ENCODE assay signal across 9 cellular contexts in the genomic region with DNA sequence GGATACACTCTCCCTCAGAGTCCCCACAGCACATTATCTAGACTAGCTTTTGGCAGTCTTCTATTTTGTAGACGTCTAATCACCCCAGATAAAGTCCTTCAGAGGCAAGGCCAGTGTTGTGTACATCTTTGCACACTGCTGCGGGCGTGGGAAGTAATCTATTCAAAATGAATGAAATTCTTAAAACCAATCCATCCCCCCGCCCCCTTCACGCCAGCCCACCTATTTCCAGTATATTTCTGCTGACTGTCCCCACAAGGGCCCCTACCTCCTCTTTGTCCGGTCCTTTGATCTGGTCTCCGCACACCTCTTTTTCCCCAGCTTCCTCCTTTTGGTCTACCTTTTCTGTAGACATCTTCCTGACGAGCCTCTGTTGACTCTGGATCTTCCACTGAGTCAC. TPM values are rescaled to one million over a fixed set of nuclear protein-coding genes. Genes with fewer than 3 reads are reported as not detected.
DNase-seq lines count a peak whose midpoint lies in the region; ATAC-seq and TF ChIP-seq lines count a peak whose summit lies in the region.
"Had no signal": no experiment of that assay in that cellular context is flagged by ENCODE, and none has a peak within 500 bp of the region (broad histone marks: within the 10 kb centered on the region; RNA-seq: fewer than 3 reads in every experiment).

No MANE protein-coding gene starts in this region.

- H3K27me3 ChIP-seq in right atrium auricular region (no peaks in the 10 kb centered on the region), muscle layer of duodenum (ENCODE audit: low read depth, low read length) (no peaks in the 10 kb centered on the region), vagina (no peaks in the 10 kb centered on the region)
- H3K27me3 ChIP-seq: SJSA1 had no signal

- no peak for ATAC-seq in left cardiac atrium

- H3K4me1 ChIP-seq in right atrium auricular region (peaks cover 0 to 38% of the 10 kb centered on the region in 2 donors), muscle layer of duodenum (ENCODE audit: control insufficient read depth in 1 of 2, insufficient read depth in 2 of 2, low read length in 2 of 2) (peaks cover 23 to 44% of the 10 kb centered on the region in 2 donors), vagina (peaks cover 45% of the 10 kb centered on the region)

- intact Hi-C loops in left cardiac atrium (cut with DNase I) = no loop called here
- intact Hi-C loops in vagina (cut with DNase I) = loop anchor here (10.0 kb wide), 1 partner anchor 312 kb away; no protein-coding TSS in a partner anchor

- TF ChIP-seq CTCF in right atrium auricular region (IDR thresholded peaks at IDR 0.05) (no peak), choroid plexus epithelial cell (conservative IDR thresholded peaks at IDR 0.05; ENCODE audit: low read depth, low read length) (no peak), vagina (IDR thresholded peaks at IDR 0.05) (no peak)

- DNase-seq in right atrium auricular region (ENCODE audit: low spot score) (no peak), left cardiac atrium (no peak), choroid plexus epithelial cell (ENCODE audit: low read depth) (no peak), vagina (ENCODE audit: extremely low spot score in 2 of 2) (no peak), NCI-H82 treated with DMSO at 0.1 percent for 48 hours (lab: John Stamatoyannopoulos, UW; ENCODE audit: unreplicated experiment) (no peak), hippocampal formation (lab: John Stamatoyannopoulos, UW) (no peak), NCI-H187 treated with DMSO at 0.1 percent for 48 hours (lab: John Stamatoyannopoulos, UW) (no peak)

- H3K4me3 ChIP-seq in right atrium auricular region = peak overlapping the region; percentile 69 to 84
- peak overlapping the region; percentile 82 for H3K4me3 ChIP-seq in choroid plexus epithelial cell (ENCODE audit: low read depth, low read length)
- peak overlapping the region; percentile 79 to 91 for H3K4me3 ChIP-seq in muscle layer of duodenum (ENCODE audit: low read depth in 1 of 2, low read length in 2 of 2)
- peak overlapping the region; percentile 55 to 62 for H3K4me3 ChIP-seq in vagina

- H3K9me3 ChIP-seq in right atrium auricular region (no peaks in the 10 kb centered on the region), muscle layer of duodenum (ENCODE audit: control insufficient read depth in 1 of 2, low read length in 2 of 2) (no peaks in the 10 kb centered on the region), vagina (no peaks in the 10 kb centered on the region)
- H3K9me3 ChIP-seq: SJSA1 had no signal

- no peak for TF ChIP-seq POLR2A in vagina (IDR thresholded peaks at IDR 0.05)

- H3K27ac ChIP-seq in right atrium auricular region = peak overlapping the region; percentile 68 to 96
- peak overlapping the region; percentile 67 for H3K27ac ChIP-seq in muscle layer of duodenum (ENCODE audit: low read length)
- peak overlapping the region; percentile 85 for H3K27ac ChIP-seq in vagina
- H3K27ac ChIP-seq: SJSA1 had no signal

- H3K36me3 ChIP-seq in right atrium auricular region = peaks cover 14% of the 10 kb centered on the region
- peaks cover 0 to 11% of the 10 kb centered on the region in 2 donors for H3K36me3 ChIP-seq in muscle layer of duodenum (ENCODE audit: control insufficient read depth in 1 of 2, insufficient read depth in 2 of 2, low read length in 2 of 2)
- peaks cover 0 to 9% of the 10 kb centered on the region in 2 donors for H3K36me3 ChIP-seq in vagina

RNA-seq across cellular contexts. Expression of gene BSCL2, which starts 0.4 kb away (rescaled TPM):
- total RNA-seq in right atrium auricular region (10 to 100 TPM; 18.6 to 23.0 TPM), left cardiac atrium (10 to 100 TPM; 16.8 to 26.7 TPM), vagina (74.9 TPM)

RNA-seq across cellular contexts. Expression of gene GNG3, which starts 0.6 kb away (rescaled TPM):
- total RNA-seq in right atrium auricular region (not detected), left cardiac atrium (not detected), vagina (2.5 TPM)
- total RNA-seq: SJSA1 had no signal

RNA-seq across cellular contexts. Expression of gene LRRN4CL, which starts 17.5 kb away (rescaled TPM):
- total RNA-seq in right atrium auricular region (1 to 10 TPM; 1.5 to 3.0 TPM), left cardiac atrium (1 to 10 TPM; 6.1 to 7.3 TPM), vagina (45.2 TPM)

RNA-seq across cellular contexts. Expression of gene HNRNPUL2, which starts 20.4 kb away (rescaled TPM):
- total RNA-seq in right atrium auricular region = 10 to 100 TPM; 12.2 to 15.6 TPM
- total RNA-seq in left cardiac atrium = 10 to 100 TPM; 31.0 to 36.2 TPM
- 30.7 TPM for total RNA-seq in vagina

RNA-seq across cellular contexts. Expression of gene TTC9C, which starts 21.4 kb away (rescaled TPM):
- total RNA-seq in right atrium auricular region (10 to 100 TPM in 1 of 2 donors, 1 to 10 TPM in 1; 9.6 to 11.4 TPM), left cardiac atrium (10 to 100 TPM; 14.0 to 15.9 TPM), vagina (18.7 TPM)
